In genomic region chr1:43936470-43937151, GRCh38 we compare ENCODE assay signal across 7 cellular contexts. TPM values are rescaled to one million over a fixed set of nuclear protein-coding genes. Genes with fewer than 3 reads are reported as not detected.
A peak's percentile ranks its signal among the peaks of the same experiment; 100 is the strongest.
DNase-seq lines count a peak whose midpoint lies in the region; TF ChIP-seq lines count a peak whose summit lies in the region.
"Had no signal": no experiment of that assay in that cellular context is flagged by ENCODE, and none has a peak within 500 bp of the region (broad histone marks: within the 10 kb centered on the region; RNA-seq: fewer than 3 reads in every experiment).

No MANE protein-coding gene starts in this region.

- H3K4me2 ChIP-seq in fibroblast of lung (ENCODE audit: extremely low read depth, insufficient read depth, low read length): no peak overlapping the region

- DNase-seq in AG20443 (ENCODE audit: low spot score) (peak; percentile 68), NCI-H2227 (lab: John Stamatoyannopoulos, UW; ENCODE audit: unreplicated experiment) (peak; percentile 73), fibroblast of lung (ENCODE audit: low read depth in 2 of 2) (peak; percentile 21 to 45), NCI-H524 treated with DMSO at 0.1 percent for 48 hours (lab: John Stamatoyannopoulos, UW) (no peak), cerebellar nuclear complex (lab: John Stamatoyannopoulos, UW) (no peak)

- no peak overlapping the region for H2AFZ ChIP-seq in fibroblast of lung (ENCODE audit: low read length)

- no peaks in the 10 kb centered on the region for H3K79me2 ChIP-seq in fibroblast of lung (ENCODE audit: control insufficient read depth, insufficient read depth, low read length)

- no peaks in the 10 kb centered on the region for H3K36me3 ChIP-seq in fibroblast of lung (ENCODE audit: control insufficient read depth, insufficient read depth, low read length)

- H3K9ac ChIP-seq in fibroblast of lung (ENCODE audit: insufficient read depth, low read length): no peak overlapping the region

- H3K27me3 ChIP-seq in fibroblast of lung (ENCODE audit: control insufficient read depth, insufficient read depth, low read length): no peaks in the 10 kb centered on the region

- TF ChIP-seq CTCF in fibroblast of lung (conservative IDR thresholded peaks at IDR 0.05 in 1 of 2, IDR thresholded peaks at IDR 0.05 in 1 of 2; ENCODE audit: low read depth in 1 of 2, low read length in 2 of 2): peak in 1 of 2 donors; percentile 7

- H3K27ac ChIP-seq in fibroblast of lung (ENCODE audit: insufficient read depth, low read length) (no peak overlapping the region), skin epidermis (peak overlapping the region in 1 of 21 experiments; percentile 27)

- no peaks in the 10 kb centered on the region for H3K9me3 ChIP-seq in fibroblast of lung (ENCODE audit: control insufficient read depth, insufficient read depth, low read depth, low read length)

- no peaks in the 10 kb centered on the region for H4K20me1 ChIP-seq in fibroblast of lung (ENCODE audit: control insufficient read depth, extremely low read depth, insufficient read depth, low read length)

- H3K4me3 ChIP-seq in fibroblast of lung (replicated peaks in 1 of 4; ENCODE audit: control extremely low read depth in 1 of 4, insufficient read depth in 1 of 4, low read depth in 3 of 4, low read length in 4 of 4): peak overlapping the region in 2 of 4 experiments; percentile 6 to 33
- peak overlapping the region in 4 of 7 experiments; percentile 25 to 40 (median 28) for H3K4me3 ChIP-seq in skin epidermis

- peaks cover 9% of the 10 kb centered on the region for H3K4me1 ChIP-seq in fibroblast of lung (ENCODE audit: control insufficient read depth, extremely low read depth, insufficient read depth, low read length)

RNA-seq across cellular contexts. Expression of gene ARTN, which starts 3.0 kb away (rescaled TPM):
- total RNA-seq in fibroblast of lung: 0.50 TPM in 1 of 2 replicates, not detected in the other
- polyA plus RNA-seq in fibroblast of lung: 0.06 TPM in 1 of 2 replicates, not detected in the other
- 0.21 and 0.27 TPM in 2 replicates for polyA plus RNA-seq in fibroblast of lung (2012)
- not detected in 2 replicates for polyA minus RNA-seq in fibroblast of lung (ENCODE audit: low replicate concordance)
- total RNA-seq: pulmonary artery endothelial cell had no signal

RNA-seq across cellular contexts. Expression of gene IPO13, which starts 10.1 kb away (rescaled TPM):
- 13.1 and 18.5 TPM in 2 replicates for total RNA-seq in fibroblast of lung
- 12.8 and 19.1 TPM in 2 replicates for polyA plus RNA-seq in fibroblast of lung
- 16.7 and 20.3 TPM in 2 replicates for polyA plus RNA-seq in fibroblast of lung (2012)
- polyA minus RNA-seq in fibroblast of lung (ENCODE audit: low replicate concordance): 115 and 130 TPM in 2 replicates

RNA-seq across cellular contexts. Expression of gene DPH2, which starts 33.2 kb away (rescaled TPM):
- 9.1 and 12.8 TPM in 2 replicates for total RNA-seq in fibroblast of lung
- polyA plus RNA-seq in fibroblast of lung: 11.2 and 17.5 TPM in 2 replicates
- 10.7 and 15.7 TPM in 2 replicates for polyA plus RNA-seq in fibroblast of lung (2012)
- polyA minus RNA-seq in fibroblast of lung (ENCODE audit: low replicate concordance): 38.1 and 39.7 TPM in 2 replicates

RNA-seq across cellular contexts. Expression of gene ATP6V0B, which starts 38.1 kb away (rescaled TPM):
- 102 and 121 TPM in 2 replicates for total RNA-seq in fibroblast of lung
- polyA plus RNA-seq in fibroblast of lung: 83.5 and 89.0 TPM in 2 replicates
- polyA plus RNA-seq in fibroblast of lung (2012): 57.6 and 91.7 TPM in 2 replicates
- polyA minus RNA-seq in fibroblast of lung (ENCODE audit: low replicate concordance): 203 and 207 TPM in 2 replicates

RNA-seq across cellular contexts. Expression of gene B4GALT2, which starts 42.4 kb away (rescaled TPM):
- 46.0 and 55.0 TPM in 2 replicates for total RNA-seq in fibroblast of lung
- polyA plus RNA-seq in fibroblast of lung: 40.6 and 40.7 TPM in 2 replicates
- 81.3 and 83.0 TPM in 2 replicates for polyA plus RNA-seq in fibroblast of lung (2012)
- polyA minus RNA-seq in fibroblast of lung (ENCODE audit: low replicate concordance): 130 and 150 TPM in 2 replicates

Comparison
In these comparisons a context has a peak if more than half of its experiments do, and no peak if none do; other contexts are left out.
1. DNase-seq: peak in AG20443 (single experiment), NCI-H2227 (single experiment) and fibroblast of lung (2 of 2); none in NCI-H524 treated with DMSO at 0.1 percent for 48 hours (single experiment) and cerebellar nuclear complex (0 of 2).